Comparison of ENCODE assay signal across 2 cellular contexts in genomic region chr1:208009303-208009702, GRCh38.
TF ChIP-seq lines count a peak whose summit lies in the region.

No MANE protein-coding gene starts in this region.

TF ChIP-seq in SK-N-SH, 30 proteins besides CTCF, POLR2A, EP300 and RAD21 (continued from another document):
- TF ChIP-seq, protein P1, sequence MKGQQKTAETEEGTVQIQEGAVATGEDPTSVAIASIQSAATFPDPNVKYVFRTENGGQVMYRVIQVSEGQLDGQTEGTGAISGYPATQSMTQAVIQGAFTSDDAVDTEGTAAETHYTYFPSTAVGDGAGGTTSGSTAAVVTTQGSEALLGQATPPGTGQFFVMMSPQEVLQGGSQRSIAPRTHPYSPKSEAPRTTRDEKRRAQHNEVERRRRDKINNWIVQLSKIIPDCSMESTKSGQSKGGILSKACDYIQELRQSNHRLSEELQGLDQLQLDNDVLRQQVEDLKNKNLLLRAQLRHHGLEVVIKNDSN (IDR thresholded peaks at IDR 0.05; ENCODE audit: borderline replicate concordance, low read depth): no peak
- no peak for TF ChIP-seq ZBTB33 (IDR thresholded peaks at IDR 0.05; ENCODE audit: borderline replicate concordance, low read depth)

TF ChIP-seq in SK-N-SH treated with all-trans-retinoic acid at 6 μM for 48 hours, 23 proteins besides CTCF, POLR2A, EP300 and RAD21 (continued from another document):
- TF ChIP-seq PATZ1 (CRISPR knock-in tag; IDR thresholded peaks at IDR 0.05; ENCODE audit: borderline replicate concordance): no peak
- TF ChIP-seq ZFP3 (CRISPR knock-in tag; IDR thresholded peaks at IDR 0.05): no peak
